In genomic region chr19:13846533-13847032, GRCh38 we compare ENCODE assay signal across 8 cellular contexts. TPM values are rescaled to one million over a fixed set of nuclear protein-coding genes. Genes with fewer than 3 reads are reported as not detected.
DNase-seq lines count a peak whose midpoint lies in the region; ATAC-seq and TF ChIP-seq lines count a peak whose summit lies in the region.

No MANE protein-coding gene starts in this region.

- no peaks in the 10 kb centered on the region for H3K36me3 ChIP-seq in SJCRH30
- H3K36me3 ChIP-seq in upper lobe of left lung, result no peaks in the 10 kb centered on the region

- H3K27ac Mint-ChIP-seq in glutamatergic neuron (ENCODE audit: unreplicated experiment), result peak overlapping the region; percentile 75

- peaks cover 44% of the 10 kb centered on the region for H3K4me1 ChIP-seq in SJCRH30
- H3K4me1 ChIP-seq in upper lobe of left lung, result peaks cover 58 to 81% (median 74%) of the 10 kb centered on the region in 4 donors

- H3K4me3 Mint-ChIP-seq in glutamatergic neuron (ENCODE audit: unreplicated experiment), result peak overlapping the region; percentile 42

- peak overlapping the region; percentile 100 for H3K27ac ChIP-seq in SJCRH30
- H3K27ac ChIP-seq in upper lobe of left lung, result peak overlapping the region; percentile 99 to 100 (median 100)

- peaks cover 4% of the 10 kb centered on the region for H3K27me3 Mint-ChIP-seq in glutamatergic neuron (ENCODE audit: unreplicated experiment)

- TF ChIP-seq POLR2A in upper lobe of left lung (IDR thresholded peaks at IDR 0.05), result peak in 2 of 4 donors; percentile 42 to 62

- H3K9me3 Mint-ChIP-seq in glutamatergic neuron (ENCODE audit: unreplicated experiment), result peaks cover 3% of the 10 kb centered on the region

- no peaks in the 10 kb centered on the region for H3K9me3 ChIP-seq in SJCRH30 (replicated peaks)
- no peaks in the 10 kb centered on the region for H3K9me3 ChIP-seq in upper lobe of left lung

- TF ChIP-seq CTCF in glutamatergic neuron (IDR thresholded peaks at IDR 0.05; ENCODE audit: partially characterized antibody, unreplicated experiment) (no peak), upper lobe of left lung (IDR thresholded peaks at IDR 0.05) (peak in 1 of 6 experiments; percentile 15)

- no peaks in the 10 kb centered on the region for H3K36me3 Mint-ChIP-seq in glutamatergic neuron (ENCODE audit: unreplicated experiment)

- peak; percentile 60 for ATAC-seq in HG03460 (IDR thresholded peaks at IDR 0.05; ENCODE audit: unreplicated experiment)
- peak; percentile 61 to 84 for ATAC-seq in upper lobe of left lung (ENCODE audit: low FRiP score in 2 of 2)

- H3K27me3 ChIP-seq in SJCRH30 (no peaks in the 10 kb centered on the region), upper lobe of left lung (no peaks in the 10 kb centered on the region)

- peaks cover 5% of the 10 kb centered on the region for H3K4me1 Mint-ChIP-seq in glutamatergic neuron (ENCODE audit: low read depth, unreplicated experiment)

- DNase-seq in C1 segment of cervical spinal cord (lab: John Stamatoyannopoulos, UW) (peak in 8 of 14 donors; percentile 29 to 87 (median 64)), GM19238 (ENCODE audit: insufficient read length, low spot score) (peak; percentile 95), SJCRH30 (peak; percentile 100), glutamatergic neuron (no peak), pons (ENCODE audit: low spot score) (peak; percentile 67), upper lobe of left lung (peak; percentile 95 to 96)
- DNase-seq in activated naive CD4-positive, alpha-beta T cell treated with Interleukin-2 at 50 U/mL for 16 hours, result peak; percentile 96

- peak; percentile 54 to 88 (median 69) for TF ChIP-seq EP300 in upper lobe of left lung (IDR thresholded peaks at IDR 0.05)

- peak overlapping the region; percentile 57 for H3K4me3 ChIP-seq in SJCRH30
- H3K4me3 ChIP-seq in upper lobe of left lung, result peak overlapping the region in 3 of 4 donors; percentile 47 to 62 (median 50)

- 0% methylated on average over 1 to 6 of the region's 13 CpGs for WGBS in upper lobe of left lung, 2 donors

RNA-seq across cellular contexts. Expression of gene NANOS3, which starts 30.4 kb away (rescaled TPM):
- total RNA-seq in SJCRH30 (2014; rRNA removed; shearing (Covaris generic)), result 1.3 and 2.3 TPM in 2 replicates
- total RNA-seq in glutamatergic neuron (ENCODE audit: unreplicated experiment), result not detected
- total RNA-seq in upper lobe of left lung, result 1 to 10 TPM in 2 of 6 donors, not detected in 4; 1.3 to 5.2 TPM

RNA-seq across cellular contexts. Expression of gene ZSWIM4, which starts 51.3 kb away (rescaled TPM):
- total RNA-seq in SJCRH30 (2014; rRNA removed; shearing (Covaris generic)), result 16.8 and 18.3 TPM in 2 replicates
- total RNA-seq in glutamatergic neuron (ENCODE audit: unreplicated experiment) (46.0 TPM), upper lobe of left lung (10 to 100 TPM in 4 of 6 donors, 1 to 10 TPM in 2; 7.3 to 22.6 (median 10.1) TPM)

RNA-seq across cellular contexts. Expression of gene BRME1, which starts 59.3 kb away (rescaled TPM):
- total RNA-seq in SJCRH30 (2014; rRNA removed; shearing (Covaris generic)), result 10.0 and 11.7 TPM in 2 replicates
- 4.6 TPM for total RNA-seq in glutamatergic neuron (ENCODE audit: unreplicated experiment)
- total RNA-seq in upper lobe of left lung, result 1 to 10 TPM in 5 of 6 donors, under 1 TPM in 1; 0.46 to 4.4 (median 2.1) TPM

RNA-seq across cellular contexts. Expression of gene CC2D1A, which starts 59.4 kb away (rescaled TPM):
- 10.8 and 15.3 TPM in 2 replicates for total RNA-seq in SJCRH30 (2014; rRNA removed; shearing (Covaris generic))
- total RNA-seq in glutamatergic neuron (ENCODE audit: unreplicated experiment), result 56.3 TPM
- 10 to 100 TPM; 30.4 to 95.3 (median 35.3) TPM for total RNA-seq in upper lobe of left lung
